Comparison of ENCODE assay signal across 8 cellular contexts in the genomic region with DNA sequence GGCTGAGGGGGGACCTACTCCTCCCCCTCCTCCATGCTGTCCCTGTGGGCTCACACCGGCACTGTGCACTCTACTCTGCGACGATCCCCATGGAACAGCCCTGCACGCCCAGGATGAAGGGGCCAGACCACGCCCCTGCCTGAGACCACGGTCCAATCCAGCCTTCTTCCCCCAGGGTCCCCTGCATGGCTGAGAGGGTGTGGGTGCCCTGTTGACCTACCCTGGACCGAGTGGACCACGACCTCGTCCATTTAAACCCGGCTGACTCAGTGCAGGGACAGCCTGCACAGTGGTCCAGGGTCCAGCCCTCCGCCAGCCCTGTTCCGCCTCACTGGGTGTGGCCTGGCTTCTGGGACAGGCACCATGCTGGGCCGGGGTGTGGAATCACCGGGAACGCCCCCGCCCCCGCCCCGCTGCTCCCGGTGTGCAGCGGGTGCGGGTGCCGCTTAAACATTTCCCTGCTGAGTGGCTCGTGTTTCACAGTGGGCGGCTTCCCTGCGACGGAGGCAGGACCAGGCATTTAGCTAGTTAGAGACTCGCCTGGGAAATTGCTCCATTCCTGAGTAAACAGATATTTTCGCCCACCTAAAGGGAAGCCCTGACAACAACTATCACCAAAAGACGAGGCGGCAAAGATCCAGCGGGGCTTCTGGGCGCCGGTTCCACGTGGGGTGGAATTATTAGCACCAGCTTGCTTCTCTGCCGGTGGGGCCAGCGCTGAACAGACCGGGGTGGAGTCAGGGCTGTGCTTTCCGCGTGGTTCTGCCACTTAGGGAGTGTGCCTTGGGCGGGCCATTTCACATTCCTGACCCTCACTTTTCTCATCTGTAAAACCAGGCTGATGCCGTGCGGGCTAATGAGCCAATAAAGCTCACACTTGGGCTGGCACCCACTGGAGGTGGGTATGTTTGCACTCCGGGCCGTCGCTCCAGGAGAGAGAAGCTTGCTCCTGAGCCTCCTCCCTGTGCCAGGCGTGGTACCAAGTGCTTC. TPM values are rescaled to one million over a fixed set of nuclear protein-coding genes. Genes with fewer than 3 reads are reported as not detected.
DNase-seq lines count a peak whose midpoint lies in the region; ATAC-seq and TF ChIP-seq lines count a peak whose summit lies in the region.

No MANE protein-coding gene starts in this region.

- POLR2A ChIA-PET in CD8-positive, alpha-beta T cell (lab: Charles Lee) = interaction anchor here (0.6 to 1.5 kb wide), 4 partner anchors 25 to 87 kb away, joined by 3 to 6 read pairs (median 4); no protein-coding TSS in a partner anchor

- WGBS in liver = 14% methylated on average over 46 of the region's 46 CpGs

- peak overlapping the region; percentile 54 for H3K4me3 Mint-ChIP-seq in CD8-positive, alpha-beta T cell

- no peaks in the 10 kb centered on the region for H3F3A ChIP-seq in MM.1S (ENCODE audit: insufficient read depth, low read length)

- no peaks in the 10 kb centered on the region for H3K9me2 ChIP-seq in MM.1S (replicated peaks; ENCODE audit: insufficient read depth, low read length)

- no peak overlapping the region for H2AFZ ChIP-seq in MM.1S (ENCODE audit: low read length)

- H3K79me2 ChIP-seq in MM.1S (ENCODE audit: low read length) = no peaks in the 10 kb centered on the region

- CTCF ChIA-PET in CD8-positive, alpha-beta T cell (lab: Charles Lee) = interaction anchor here (0.6 to 4.7 kb wide), 8 partner anchors 29 to 84 kb away, joined by 3 to 40 read pairs (median 4); no protein-coding TSS in a partner anchor

- peaks cover 41% of the 10 kb centered on the region for H3K4me1 Mint-ChIP-seq in CD8-positive, alpha-beta T cell (ENCODE audit: low read depth)

- intact Hi-C loops in CD8-positive, alpha-beta T cell (cut with DNase I, micrococcal nuclease) = loop anchor here in 1 of 2 experiments (2.0 kb wide), 1 partner anchor 18 kb away; no protein-coding TSS in a partner anchor

- no peak for TF ChIP-seq CTCF in CD8-positive, alpha-beta T cell (IDR thresholded peaks at IDR 0.05)
- TF ChIP-seq CTCF in astrocyte of the cerebellum (IDR thresholded peaks at IDR 0.05; ENCODE audit: low read depth, low read length, missing control alignments) = no peak
- no peak for TF ChIP-seq CTCF in liver (IDR thresholded peaks at IDR 0.05; ENCODE audit: low read depth, low read length, missing input control)
- TF ChIP-seq CTCF in MM.1S (IDR thresholded peaks at IDR 0.05; ENCODE audit: low read length) = no peak

- no peak overlapping the region for H3K27ac ChIP-seq in CD8-positive, alpha-beta T cell (ENCODE audit: low read depth, low read length)
- peak overlapping the region; percentile 36 to 78 for H3K27ac ChIP-seq in liver (ENCODE audit: low read depth in 1 of 2, low read length in 2 of 2)
- no peak overlapping the region for H3K27ac ChIP-seq in MM.1S (ENCODE audit: low read length)

- H3K36me3 ChIP-seq in CD8-positive, alpha-beta T cell (ENCODE audit: insufficient read depth, low read length) = no peaks in the 10 kb centered on the region
- H3K36me3 ChIP-seq in liver (ENCODE audit: control insufficient read depth in 4 of 4, insufficient read depth in 3 of 4, low read depth in 1 of 4, low read length in 3 of 4) = peaks cover 0 to 15% (median 4%) of the 10 kb centered on the region in 4 donors
- no peaks in the 10 kb centered on the region for H3K36me3 ChIP-seq in MM.1S (replicated peaks; ENCODE audit: insufficient read depth, low read length)

- H3K4me3 ChIP-seq in CD8-positive, alpha-beta T cell (ENCODE audit: low read depth, low read length) = no peak overlapping the region
- H3K4me3 ChIP-seq in astrocyte of the cerebellum (ENCODE audit: low read depth, low read length) (peak overlapping the region; percentile 9), liver (ENCODE audit: low read depth in 1 of 3, low read length in 3 of 3) (no peak overlapping the region), MM.1S (ENCODE audit: low read length) (no peak overlapping the region)

- H3K9me3 Mint-ChIP-seq in CD8-positive, alpha-beta T cell = no peaks in the 10 kb centered on the region

- H3K27ac Mint-ChIP-seq in CD8-positive, alpha-beta T cell = peak overlapping the region; percentile 84

- in situ Hi-C loops in astrocyte of the cerebellum (cut with HindIII; ENCODE audit: low sequenced_read_pairs) = no loop called here

- H3K4me2 ChIP-seq in MM.1S (ENCODE audit: low read depth, low read length) = no peak overlapping the region

- no peak for ATAC-seq in CD8-positive, alpha-beta T cell
- no peak for ATAC-seq in HG03045 (IDR thresholded peaks at IDR 0.05; ENCODE audit: unreplicated experiment)
- ATAC-seq in HG02642 (IDR thresholded peaks at IDR 0.05; ENCODE audit: poor library complexity, unreplicated experiment) = no peak
- ATAC-seq in GM18511 (IDR thresholded peaks at IDR 0.05; ENCODE audit: unreplicated experiment) = no peak

- peaks cover 40% of the 10 kb centered on the region for H3K27me3 Mint-ChIP-seq in CD8-positive, alpha-beta T cell (ENCODE audit: low read depth)

- peaks cover 23% of the 10 kb centered on the region for H3K4me1 ChIP-seq in CD8-positive, alpha-beta T cell (ENCODE audit: insufficient read depth, low read length)
- peaks cover 15 to 45% (median 40%) of the 10 kb centered on the region in 4 donors for H3K4me1 ChIP-seq in liver (ENCODE audit: control insufficient read depth in 4 of 4, insufficient read depth in 4 of 4, low read length in 3 of 4)
- no peaks in the 10 kb centered on the region for H3K4me1 ChIP-seq in MM.1S (ENCODE audit: low read length)

- H3K9me3 ChIP-seq in CD8-positive, alpha-beta T cell (ENCODE audit: low read length) = no peaks in the 10 kb centered on the region
- H3K9me3 ChIP-seq in liver (ENCODE audit: control insufficient read depth in 4 of 4, low read length in 3 of 4) (no peaks in the 10 kb centered on the region), MM.1S (replicated peaks; ENCODE audit: insufficient read depth, low read length) (no peaks in the 10 kb centered on the region)

- peak in 1 of 2 donors; percentile 27 for TF ChIP-seq RAD21 in liver (IDR thresholded peaks at IDR 0.05)

- DNase-seq in CD8-positive, alpha-beta T cell = no peak
- DNase-seq in HuH-7.5 (ENCODE audit: low spot score) = peak; percentile 88
- DNase-seq in astrocyte of the cerebellum (ENCODE audit: low read depth) = no peak
- no peak for DNase-seq in MM.1S

- no peak overlapping the region for H3K9ac ChIP-seq in liver (ENCODE audit: low read depth in 1 of 2, low read length in 2 of 2)
- H3K9ac ChIP-seq in MM.1S (ENCODE audit: low read length) = no peak overlapping the region

- H4K20me1 ChIP-seq in MM.1S (ENCODE audit: insufficient read depth, low read length) = no peaks in the 10 kb centered on the region

- H3K36me3 Mint-ChIP-seq in CD8-positive, alpha-beta T cell = peaks cover 2% of the 10 kb centered on the region

- peaks cover 9% of the 10 kb centered on the region for H3K27me3 ChIP-seq in CD8-positive, alpha-beta T cell (ENCODE audit: insufficient read depth, low read length)
- no peaks in the 10 kb centered on the region for H3K27me3 ChIP-seq in liver (ENCODE audit: control insufficient read depth in 4 of 4, insufficient read depth in 4 of 4, low read length in 3 of 4)
- H3K27me3 ChIP-seq in MM.1S (replicated peaks; ENCODE audit: insufficient read depth, low read length) = peaks cover 96% of the 10 kb centered on the region

TF ChIP-seq in liver, 16 proteins besides CTCF, POLR2A, EP300 and RAD21 (continues in another document):
- TF ChIP-seq HNF4A (conservative IDR thresholded peaks at IDR 0.05) = peak; percentile 96 to 97
- TF ChIP-seq, protein P1, sequence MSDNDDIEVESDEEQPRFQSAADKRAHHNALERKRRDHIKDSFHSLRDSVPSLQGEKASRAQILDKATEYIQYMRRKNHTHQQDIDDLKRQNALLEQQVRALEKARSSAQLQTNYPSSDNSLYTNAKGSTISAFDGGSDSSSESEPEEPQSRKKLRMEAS (IDR thresholded peaks at IDR 0.05) = no peak
- no peak for TF ChIP-seq FOXA2 (IDR thresholded peaks at IDR 0.05)
- TF ChIP-seq JUND (IDR thresholded peaks at IDR 0.05) = peak; percentile 11 to 58
- TF ChIP-seq, protein P2, sequence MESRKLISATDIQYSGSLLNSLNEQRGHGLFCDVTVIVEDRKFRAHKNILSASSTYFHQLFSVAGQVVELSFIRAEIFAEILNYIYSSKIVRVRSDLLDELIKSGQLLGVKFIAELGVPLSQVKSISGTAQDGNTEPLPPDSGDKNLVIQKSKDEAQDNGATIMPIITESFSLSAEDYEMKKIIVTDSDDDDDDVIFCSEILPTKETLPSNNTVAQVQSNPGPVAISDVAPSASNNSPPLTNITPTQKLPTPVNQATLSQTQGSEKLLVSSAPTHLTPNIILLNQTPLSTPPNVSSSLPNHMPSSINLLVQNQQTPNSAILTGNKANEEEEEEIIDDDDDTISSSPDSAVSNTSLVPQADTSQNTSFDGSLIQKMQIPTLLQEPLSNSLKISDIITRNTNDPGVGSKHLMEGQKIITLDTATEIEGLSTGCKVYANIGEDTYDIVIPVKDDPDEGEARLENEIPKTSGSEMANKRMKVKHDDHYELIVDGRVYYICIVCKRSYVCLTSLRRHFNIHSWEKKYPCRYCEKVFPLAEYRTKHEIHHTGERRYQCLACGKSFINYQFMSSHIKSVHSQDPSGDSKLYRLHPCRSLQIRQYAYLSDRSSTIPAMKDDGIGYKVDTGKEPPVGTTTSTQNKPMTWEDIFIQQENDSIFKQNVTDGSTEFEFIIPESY (IDR thresholded peaks at IDR 0.05) = no peak

RNA-seq across cellular contexts. Expression of a gene that starts 22.6 kb away (rescaled TPM):
- under 1 TPM; 0.39 to 0.46 TPM for total RNA-seq in CD8-positive, alpha-beta T cell
- 1 to 10 TPM in 1 of 2 donors, under 1 TPM in 1; 0.37 to 2.4 TPM for total RNA-seq in liver
- 10 to 100 TPM in 1 of 2 donors, 1 to 10 TPM in 1; 2.7 to 21.2 TPM for polyA plus RNA-seq in liver

RNA-seq across cellular contexts. Expression of a gene that starts 49.5 kb away (rescaled TPM):
- not detected for total RNA-seq in CD8-positive, alpha-beta T cell
- total RNA-seq in liver = 1 to 10 TPM; 3.0 to 3.7 TPM
- polyA plus RNA-seq in liver = 1 to 10 TPM; 2.1 to 4.0 TPM

Comparison
In these comparisons a context has a peak if more than half of its experiments do, and no peak if none do; other contexts are left out.
1. H3K27ac ChIP-seq: peak in liver (2 of 2); none in CD8-positive, alpha-beta T cell (single experiment) and MM.1S (single experiment).
2. RNA of a gene that starts 49.5 kb away (total RNA-seq): 3.0 to 3.7 TPM in liver; not detected in CD8-positive, alpha-beta T cell; every median in the first group is over 4 times any median in the second.